Comparison of ENCODE assay signal across 25 cellular contexts in genomic region chr5:23614422-23614821, GRCh38.
"Had no signal": no experiment of that assay in that cellular context is flagged by ENCODE, and none has a peak within 500 bp of the region (broad histone marks: within the 10 kb centered on the region; RNA-seq: fewer than 3 reads in every experiment).

No MANE protein-coding gene starts in this region.

- DNase-seq: effector memory CD4-positive, alpha-beta T cell; erythroblast; heart right ventricle; hypothalamus; kidney glomerular epithelial cell; left lung; lower lobe of right lung; mesenchymal stem cell; midbrain; occipital lobe; psoas muscle; retina; spleen; stimulated activated CD4-positive, alpha-beta T cell treated with anti-CD3 and anti-CD28 coated beads, Interleukin-15, amount 100 ng/mL, for 24 hours; stimulated activated CD4-positive, alpha-beta T cell treated with anti-CD3 and anti-CD28 coated beads, Interleukin-1b, Interleukin-23, amount 100 ng/mL, for 48 hours; stimulated activated CD4-positive, alpha-beta T cell treated with anti-CD3 and anti-CD28 coated beads, Interleukin-4, amount 100 ng/mL, for 24 hours; stimulated activated naive CD4-positive, alpha-beta T cell; stomach; substantia nigra; transverse colon had no signal

- H3K9me3 ChIP-seq: psoas muscle, thoracic aorta had no signal

- H3K36me3 ChIP-seq: heart right ventricle, left lung, lower lobe of right lung, spleen, stomach, thoracic aorta, transverse colon had no signal

- FAIRE-seq: frontal cortex, islet of Langerhans had no signal

- ATAC-seq: heart right ventricle; left lung; natural killer cell treated with Interleukin-12 subunit alpha and Interleukin-12 subunit beta and Interleukin-15 and Interleukin-18, amount 100 ng/mL, for 72 hours; psoas muscle; sciatic nerve had no signal

- H3K27ac ChIP-seq: heart right ventricle, left lung, lower lobe of right lung, psoas muscle, spleen, stomach, thoracic aorta, transverse colon had no signal

- H3K27me3 ChIP-seq: heart right ventricle, left lung, spleen, stomach, transverse colon had no signal

- H3K4me1 ChIP-seq: heart right ventricle, left lung, lower lobe of right lung, psoas muscle, spleen, stomach, transverse colon had no signal

- H3K4me3 ChIP-seq: heart right ventricle, left lung, lower lobe of right lung, psoas muscle, spleen, stomach, thoracic aorta, transverse colon had no signal
